ENCODE assay signal across 1 cellular context in the genomic region with DNA sequence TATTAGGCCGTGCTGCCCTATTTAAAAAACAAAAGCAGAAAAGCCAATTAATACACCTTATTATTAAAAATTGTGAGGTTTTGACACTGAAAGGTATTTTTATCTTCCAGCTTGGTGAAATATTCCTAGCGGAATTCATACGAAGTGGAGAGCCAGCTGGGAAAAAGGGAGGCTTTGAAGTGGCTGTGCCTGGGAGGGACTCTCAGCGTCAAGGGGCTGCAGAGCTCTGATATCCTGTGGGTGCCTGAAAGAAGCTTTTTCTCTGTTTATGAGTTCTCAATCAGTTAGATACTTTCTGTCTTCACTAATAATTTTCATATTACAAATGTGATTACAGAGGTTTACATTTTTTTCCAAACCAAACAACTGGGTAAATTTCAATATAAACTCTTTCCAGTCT.
TF ChIP-seq lines count a peak whose summit lies in the region.

No MANE protein-coding gene starts in this region.

TF ChIP-seq in WTC11, 78 proteins besides CTCF, POLR2A, EP300 and RAD21 (continued from another document):
- TF ChIP-seq, protein P1, sequence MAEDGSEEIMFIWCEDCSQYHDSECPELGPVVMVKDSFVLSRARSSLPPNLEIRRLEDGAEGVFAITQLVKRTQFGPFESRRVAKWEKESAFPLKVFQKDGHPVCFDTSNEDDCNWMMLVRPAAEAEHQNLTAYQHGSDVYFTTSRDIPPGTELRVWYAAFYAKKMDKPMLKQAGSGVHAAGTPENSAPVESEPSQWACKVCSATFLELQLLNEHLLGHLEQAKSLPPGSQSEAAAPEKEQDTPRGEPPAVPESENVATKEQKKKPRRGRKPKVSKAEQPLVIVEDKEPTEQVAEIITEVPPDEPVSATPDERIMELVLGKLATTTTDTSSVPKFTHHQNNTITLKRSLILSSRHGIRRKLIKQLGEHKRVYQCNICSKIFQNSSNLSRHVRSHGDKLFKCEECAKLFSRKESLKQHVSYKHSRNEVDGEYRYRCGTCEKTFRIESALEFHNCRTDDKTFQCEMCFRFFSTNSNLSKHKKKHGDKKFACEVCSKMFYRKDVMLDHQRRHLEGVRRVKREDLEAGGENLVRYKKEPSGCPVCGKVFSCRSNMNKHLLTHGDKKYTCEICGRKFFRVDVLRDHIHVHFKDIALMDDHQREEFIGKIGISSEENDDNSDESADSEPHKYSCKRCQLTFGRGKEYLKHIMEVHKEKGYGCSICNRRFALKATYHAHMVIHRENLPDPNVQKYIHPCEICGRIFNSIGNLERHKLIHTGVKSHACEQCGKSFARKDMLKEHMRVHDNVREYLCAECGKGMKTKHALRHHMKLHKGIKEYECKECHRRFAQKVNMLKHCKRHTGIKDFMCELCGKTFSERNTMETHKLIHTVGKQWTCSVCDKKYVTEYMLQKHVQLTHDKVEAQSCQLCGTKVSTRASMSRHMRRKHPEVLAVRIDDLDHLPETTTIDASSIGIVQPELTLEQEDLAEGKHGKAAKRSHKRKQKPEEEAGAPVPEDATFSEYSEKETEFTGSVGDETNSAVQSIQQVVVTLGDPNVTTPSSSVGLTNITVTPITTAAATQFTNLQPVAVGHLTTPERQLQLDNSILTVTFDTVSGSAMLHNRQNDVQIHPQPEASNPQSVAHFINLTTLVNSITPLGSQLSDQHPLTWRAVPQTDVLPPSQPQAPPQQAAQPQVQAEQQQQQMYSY (CRISPR knock-in tag; IDR thresholded peaks at IDR 0.05) = no peak
- no peak for TF ChIP-seq ZNF416 (CRISPR knock-in tag; IDR thresholded peaks at IDR 0.05)
- TF ChIP-seq, protein P2, sequence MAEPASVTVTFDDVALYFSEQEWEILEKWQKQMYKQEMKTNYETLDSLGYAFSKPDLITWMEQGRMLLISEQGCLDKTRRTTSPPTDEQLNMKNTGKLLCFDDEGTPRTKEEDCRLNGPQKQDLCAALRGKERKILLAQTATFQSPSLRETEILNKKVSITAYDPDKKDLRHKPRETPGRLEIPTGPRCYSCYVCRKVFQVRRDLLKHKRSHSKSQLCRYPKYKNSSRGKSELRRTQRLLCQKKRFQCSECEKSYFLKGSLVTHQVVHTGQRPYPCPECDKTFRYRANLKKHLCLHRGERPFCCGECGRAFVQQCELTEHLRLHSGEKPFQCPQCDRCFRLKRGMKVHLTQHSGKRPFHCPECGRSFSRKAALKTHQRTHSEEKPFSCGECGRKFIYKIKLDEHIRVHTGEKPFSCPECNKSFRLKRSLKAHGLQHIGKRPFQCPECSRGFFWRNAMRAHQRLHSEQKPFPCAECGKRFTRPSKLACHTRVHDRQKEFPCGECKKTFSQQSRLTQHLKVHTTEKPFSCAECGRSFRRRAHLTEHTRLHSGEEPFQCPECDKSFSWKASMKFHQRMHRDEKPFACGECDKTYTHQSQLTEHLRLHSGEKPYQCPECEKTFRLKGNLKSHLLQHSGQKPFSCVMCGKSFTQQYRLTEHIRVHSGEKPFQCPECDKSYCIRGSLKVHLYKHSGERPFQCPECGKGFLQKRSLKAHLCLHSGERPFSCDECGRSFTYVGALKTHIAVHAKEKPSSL (CRISPR knock-in tag; conservative IDR thresholded peaks at IDR 0.05) = no peak
- no peak for TF ChIP-seq PRRX2 (CRISPR knock-in tag; IDR thresholded peaks at IDR 0.05)
- TF ChIP-seq CBFB (CRISPR knock-in tag; IDR thresholded peaks at IDR 0.05; ENCODE audit: low read depth) = no peak
